8 cellular contexts compared by ENCODE assay signal in genomic region chr1:12615166-12615915, GRCh38. TPM values are rescaled to one million over a fixed set of nuclear protein-coding genes. Genes with fewer than 3 reads are reported as not detected.
DNase-seq lines count a peak whose midpoint lies in the region; ATAC-seq, FAIRE-seq and TF ChIP-seq lines count a peak whose summit lies in the region.

No MANE protein-coding gene starts in this region.

- in situ Hi-C loops in brain microvascular endothelial cell (cut with HindIII; ENCODE audit: low pct_ligation_motif_present, low sequenced_read_pairs), result no loop called here

- WGBS in heart right ventricle, 2 donors, result 6 to 10% methylated on average over 13 of the region's 13 CpGs
- WGBS in aorta, 2 donors, result 4 to 6% methylated on average over 13 of the region's 13 CpGs

- no peaks in the 10 kb centered on the region for H3K9me3 Mint-ChIP-seq in mesothelial cell of epicardium

- peaks cover 0 to 9% (median 0%) of the 10 kb centered on the region in 7 donors for H3K27me3 ChIP-seq in heart right ventricle
- no peaks in the 10 kb centered on the region for H3K27me3 ChIP-seq in brain microvascular endothelial cell (replicated peaks)
- H3K27me3 ChIP-seq in aorta (ENCODE audit: control insufficient read depth in 1 of 2, insufficient read depth in 2 of 2, low read length in 1 of 2), result no peaks in the 10 kb centered on the region

- H3K4me3 Mint-ChIP-seq in mesothelial cell of epicardium, result peak overlapping the region; percentile 99

- TF ChIP-seq CTCF in heart right ventricle (IDR thresholded peaks at IDR 0.05) (no peak), brain microvascular endothelial cell (IDR thresholded peaks at IDR 0.05; ENCODE audit: low read depth, low read length, missing control alignments) (no peak), mesothelial cell of epicardium (IDR thresholded peaks at IDR 0.05; ENCODE audit: unreplicated experiment) (no peak)

- DNase-seq in heart right ventricle (no peak), cardiac septum (ENCODE audit: low spot score) (no peak), brain microvascular endothelial cell (no peak), mesothelial cell of epicardium (ENCODE audit: low spot score in 2 of 2, unreplicated experiment in 2 of 2) (peak in 1 of 2 experiments; percentile 39), aorta (no peak), RCC 7860 (ENCODE audit: low spot score) (no peak), mesenteric fat pad (ENCODE audit: low spot score) (no peak)

- ATAC-seq in heart right ventricle, result peak in 1 of 8 donors; percentile 38
- no peak for ATAC-seq in aorta (ENCODE audit: low FRiP score)
- ATAC-seq in HG02870 (IDR thresholded peaks at IDR 0.05; ENCODE audit: unreplicated experiment), result no peak

- no peaks in the 10 kb centered on the region for H3K27me3 Mint-ChIP-seq in mesothelial cell of epicardium (ENCODE audit: low read depth)

- peak overlapping the region; percentile 55 to 91 (median 78) for H3K4me3 ChIP-seq in heart right ventricle
- H3K4me3 ChIP-seq in brain microvascular endothelial cell (ENCODE audit: low read depth, low read length), result peak overlapping the region; percentile 93
- peak overlapping the region; percentile 73 to 92 for H3K4me3 ChIP-seq in aorta (ENCODE audit: low read length in 2 of 2)

- H3K27ac ChIP-seq in heart right ventricle, result peak overlapping the region; percentile 92 to 98 (median 96)
- peak overlapping the region; percentile 98 for H3K27ac ChIP-seq in brain microvascular endothelial cell
- peak overlapping the region in 1 of 2 donors; percentile 79 for H3K27ac ChIP-seq in aorta (ENCODE audit: low read depth in 1 of 2, low read length in 2 of 2)

- H3K27ac Mint-ChIP-seq in mesothelial cell of epicardium, result peak overlapping the region; percentile 100

- H3K9me3 ChIP-seq in heart right ventricle, result no peaks in the 10 kb centered on the region
- H3K9me3 ChIP-seq in aorta (ENCODE audit: control insufficient read depth, low read length), result no peaks in the 10 kb centered on the region

- H3K4me1 ChIP-seq in heart right ventricle, result peaks cover 4 to 71% (median 48%) of the 10 kb centered on the region in 9 donors
- H3K4me1 ChIP-seq in aorta (ENCODE audit: control insufficient read depth in 1 of 2, insufficient read depth in 2 of 2, low read length in 2 of 2), result peaks cover 0 to 9% of the 10 kb centered on the region in 2 donors

- H3K36me3 ChIP-seq in heart right ventricle (peaks cover 0 to 32% (median 16%) of the 10 kb centered on the region in 9 donors), brain microvascular endothelial cell (replicated peaks) (peaks cover 59% of the 10 kb centered on the region), aorta (ENCODE audit: control insufficient read depth in 1 of 2, insufficient read depth in 2 of 2, low read length in 1 of 2) (peaks cover 0 to 2% of the 10 kb centered on the region in 2 donors)

- H3K36me3 Mint-ChIP-seq in mesothelial cell of epicardium, result peaks cover 57% of the 10 kb centered on the region

- no peak for FAIRE-seq in RCC 7860 (lab: Jason Lieb, UNC)

- intact Hi-C loops in heart right ventricle (cut with DNase I), result loop anchor here in 7 of 10 donors (2.0 to 10.0 kb wide), 13 partner anchors 15 to 273 kb away; no protein-coding TSS in a partner anchor
- intact Hi-C loops in cardiac septum (cut with DNase I), result loop anchor here (5.0 kb wide), 3 partner anchors 153 to 278 kb away; no protein-coding TSS in a partner anchor
- intact Hi-C loops in aorta (cut with DNase I), result loop anchor here (5.0 to 10.0 kb wide), 6 partner anchors 58 to 208 kb away; no protein-coding TSS in a partner anchor

- peaks cover 62% of the 10 kb centered on the region for H3K4me1 Mint-ChIP-seq in mesothelial cell of epicardium

RNA-seq across cellular contexts. Expression of gene DHRS3, which starts 2.7 kb away (rescaled TPM):
- total RNA-seq in heart right ventricle (10 to 100 TPM; 50.8 to 88.3 (median 63.7) TPM), cardiac septum (41.8 TPM), mesothelial cell of epicardium (1,067 to 1,086 TPM (median 1,071 TPM) in 3 replicates), aorta (100 to 1,000 TPM; 117 to 325 TPM), mesenteric fat pad (495 TPM)
- polyA plus RNA-seq in heart right ventricle (10 to 100 TPM; 39.9 to 93.5 TPM), aorta (10 to 100 TPM; 27.5 to 57.7 TPM)

RNA-seq across cellular contexts. Expression of gene AADACL4, which starts 28.5 kb away (rescaled TPM):
- total RNA-seq in heart right ventricle (not detected), cardiac septum (not detected), mesothelial cell of epicardium (0.31 to 0.36 TPM (median 0.31 TPM) in 3 replicates), aorta (not detected), mesenteric fat pad (not detected)
- polyA plus RNA-seq in heart right ventricle (not detected), aorta (not detected)
